1 cellular context compared by ENCODE assay signal in the genomic region with DNA sequence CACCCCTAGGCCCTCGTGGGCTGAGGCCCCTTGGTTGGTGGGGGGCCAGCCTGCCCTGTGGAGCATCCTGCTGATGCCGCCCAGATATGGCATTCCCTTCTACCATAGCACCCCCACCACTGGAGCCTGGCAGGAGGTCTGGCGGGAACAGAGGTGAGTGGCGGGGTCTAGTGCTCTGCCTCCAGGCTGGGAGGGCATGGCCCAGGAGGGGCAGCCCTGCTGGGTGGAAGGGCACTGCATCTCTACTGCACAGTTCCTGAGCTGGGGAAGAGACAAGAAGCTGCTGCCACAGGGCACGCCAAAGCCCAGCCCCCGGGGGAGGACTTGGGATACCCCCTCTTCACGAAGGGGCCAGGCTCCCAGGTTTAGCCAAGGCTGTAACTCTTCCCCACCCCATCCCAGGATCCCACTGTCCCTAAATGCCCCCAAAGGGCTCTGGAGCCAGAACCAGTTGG.
TF ChIP-seq lines count a peak whose summit lies in the region.

No MANE protein-coding gene starts in this region.

TF ChIP-seq in H1, 55 proteins besides CTCF, POLR2A, EP300 and RAD21:
- no peak for TF ChIP-seq KDM1A (IDR thresholded peaks at IDR 0.05; ENCODE audit: borderline replicate concordance, low read length)
- TF ChIP-seq JUN (IDR thresholded peaks at IDR 0.05; ENCODE audit: low read depth, low read length): no peak
- TF ChIP-seq CREB1 (IDR thresholded peaks at IDR 0.05): no peak
